ENCODE assay signal across 23 cellular contexts in genomic region chr2:213187386-213187785, GRCh38. TPM values are rescaled to one million over a fixed set of nuclear protein-coding genes. Genes with fewer than 3 reads are reported as not detected.
DNase-seq lines count a peak whose midpoint lies in the region; FAIRE-seq and TF ChIP-seq lines count a peak whose summit lies in the region.
"Had no signal": no experiment of that assay in that cellular context is flagged by ENCODE, and none has a peak within 500 bp of the region (broad histone marks: within the 10 kb centered on the region; RNA-seq: fewer than 3 reads in every experiment).

No MANE protein-coding gene starts in this region.

- peak overlapping the region; percentile 16 for H3K4me2 ChIP-seq in astrocyte (ENCODE audit: low read length)
- H3K4me2 ChIP-seq in skeletal muscle satellite cell (ENCODE audit: low read length), result no peak overlapping the region

- FAIRE-seq in H54 (lab: Jason Lieb, UNC) (peak; percentile 30), astrocyte (lab: Jason Lieb, UNC) (no peak), kidney (lab: Jason Lieb, UNC) (peak; percentile 25)

- peaks cover 34% of the 10 kb centered on the region for H3K4me1 Mint-ChIP-seq in astrocyte (ENCODE audit: low read depth, unreplicated experiment)
- H3K4me1 Mint-ChIP-seq: activated naive CD8-positive, alpha-beta T cell treated with anti-CD3 and anti-CD28 coated beads, Interleukin-2, amount 50 U/mL, for 24 hours; immature natural killer cell; T-helper 17 cell had no signal

- H3K27ac Mint-ChIP-seq in astrocyte (ENCODE audit: unreplicated experiment), result peak overlapping the region; percentile 70
- H3K27ac Mint-ChIP-seq: activated naive CD8-positive, alpha-beta T cell treated with anti-CD3 and anti-CD28 coated beads, Interleukin-2, amount 50 U/mL, for 24 hours; B cell; immature natural killer cell; stimulated activated naive CD8-positive, alpha-beta T cell treated with anti-CD3 and anti-CD28 coated beads, Interleukin-15, Interleukin-2, amounts not matched to agents 100 ng/mL and 50 ng/mL, for 24 hours; T-helper 17 cell had no signal

- no peaks in the 10 kb centered on the region for H3K9me3 ChIP-seq in astrocyte (ENCODE audit: insufficient read depth, low read depth, low read length)
- no peaks in the 10 kb centered on the region for H3K9me3 ChIP-seq in kidney (ENCODE audit: control insufficient read depth in 1 of 2, low read length in 2 of 2)
- no peaks in the 10 kb centered on the region for H3K9me3 ChIP-seq in skeletal muscle satellite cell (replicated peaks; ENCODE audit: low read length)
- H3K9me3 ChIP-seq: tibial artery had no signal

- H3K27me3 Mint-ChIP-seq in astrocyte (ENCODE audit: low read depth, unreplicated experiment), result no peaks in the 10 kb centered on the region
- H3K27me3 Mint-ChIP-seq: activated naive CD8-positive, alpha-beta T cell treated with anti-CD3 and anti-CD28 coated beads, Interleukin-2, amount 50 U/mL, for 24 hours; B cell; stimulated activated naive CD8-positive, alpha-beta T cell treated with anti-CD3 and anti-CD28 coated beads, Interleukin-15, Interleukin-2, amounts not matched to agents 100 ng/mL and 50 ng/mL, for 24 hours had no signal

- intact Hi-C loops in kidney (cut with DNase I), result no loop called here

- TF ChIP-seq CTCF in astrocyte (IDR thresholded peaks at IDR 0.05; ENCODE audit: insufficient read depth, low read depth, low read length) (no peak), kidney (IDR thresholded peaks at IDR 0.05; ENCODE audit: borderline replicate concordance, extremely low read depth, insufficient read depth) (no peak)

- H4K20me1 ChIP-seq in astrocyte (ENCODE audit: insufficient read depth, low read length), result no peaks in the 10 kb centered on the region

- no peak overlapping the region for H3K9ac ChIP-seq in astrocyte (ENCODE audit: low read length)
- H3K9ac ChIP-seq in kidney (ENCODE audit: low read length in 2 of 2), result no peak overlapping the region
- H3K9ac ChIP-seq in skeletal muscle satellite cell (ENCODE audit: low read depth, low read length), result peak overlapping the region; percentile 66

- H3K27me3 ChIP-seq in astrocyte (ENCODE audit: insufficient read depth, low read length) (no peaks in the 10 kb centered on the region), skeletal muscle satellite cell (ENCODE audit: control insufficient read depth, insufficient read depth, low read length) (no peaks in the 10 kb centered on the region)
- H3K27me3 ChIP-seq: breast epithelium, heart right ventricle, tibial artery had no signal

- no peak for TF ChIP-seq POLR2A in H54 (IDR thresholded peaks at IDR 0.05; ENCODE audit: low read depth, low read length)

- no peak overlapping the region for H3K4me3 Mint-ChIP-seq in astrocyte (ENCODE audit: unreplicated experiment)
- H3K4me3 Mint-ChIP-seq: activated naive CD8-positive, alpha-beta T cell treated with anti-CD3 and anti-CD28 coated beads, Interleukin-2, amount 50 U/mL, for 24 hours; B cell; immature natural killer cell; stimulated activated naive CD8-positive, alpha-beta T cell treated with anti-CD3 and anti-CD28 coated beads, Interleukin-15, Interleukin-2, amounts not matched to agents 100 ng/mL and 50 ng/mL, for 24 hours; T-helper 17 cell had no signal

- H3K4me1 ChIP-seq in astrocyte (ENCODE audit: insufficient read depth, low read length) (peaks cover 23% of the 10 kb centered on the region), kidney (ENCODE audit: control insufficient read depth in 1 of 2, insufficient read depth in 1 of 2, low read depth in 1 of 2, low read length in 2 of 2) (no peaks in the 10 kb centered on the region), skeletal muscle satellite cell (ENCODE audit: control insufficient read depth, insufficient read depth, low read length) (peaks cover 33% of the 10 kb centered on the region)
- H3K4me1 ChIP-seq: breast epithelium had no signal

- H3K79me2 ChIP-seq in astrocyte (ENCODE audit: insufficient read depth, low read length), result no peaks in the 10 kb centered on the region

- peaks cover 2% of the 10 kb centered on the region for H3K9me3 Mint-ChIP-seq in astrocyte (ENCODE audit: unreplicated experiment)
- H3K9me3 Mint-ChIP-seq: activated naive CD8-positive, alpha-beta T cell treated with anti-CD3 and anti-CD28 coated beads, Interleukin-2, amount 50 U/mL, for 24 hours; immature natural killer cell; stimulated activated naive CD8-positive, alpha-beta T cell treated with anti-CD3 and anti-CD28 coated beads, Interleukin-15, Interleukin-2, amounts not matched to agents 100 ng/mL and 50 ng/mL, for 24 hours had no signal

- DNase-seq in H54 (ENCODE audit: insufficient read length, low spot score) (no peak), astrocyte (ENCODE audit: low read depth) (no peak), kidney (no peak), NCI-H1694 (lab: John Stamatoyannopoulos, UW) (no peak), ureter (ENCODE audit: low spot score) (no peak), COLO829 (ENCODE audit: low spot score) (no peak)
- DNase-seq: activated CD4-positive, alpha-beta T cell treated with anti-CD3 and anti-CD28 coated beads, Interleukin-2, amount 50 U/mL, for 1 hour; activated effector memory CD4-positive, alpha-beta T cell treated with anti-CD3 and anti-CD28 coated beads, Interleukin-2, amount 50 U/mL, for 16 hours; activated naive CD8-positive, alpha-beta T cell treated with anti-CD3 and anti-CD28 coated beads, Interleukin-2, amount 50 U/mL, for 24 hours; COR-L47; heart right ventricle; immature natural killer cell; NCI-H1436; NCI-H510A treated with DMSO at 0.1 percent for 48 hours; stimulated activated CD4-positive, alpha-beta T cell treated with anti-CD3 and anti-CD28 coated beads, Interleukin-12 subunit alpha, Interleukin-12 subunit beta, amount 100 ng/mL, for 4 hours; T-helper 17 cell; tibial artery had no signal

- no peak overlapping the region for H2AFZ ChIP-seq in astrocyte (ENCODE audit: low read depth, low read length)

- no peak overlapping the region for H3K4me3 ChIP-seq in astrocyte (ENCODE audit: insufficient read depth, low read depth, low read length)
- no peak overlapping the region for H3K4me3 ChIP-seq in kidney (ENCODE audit: low read length in 2 of 2)
- no peak overlapping the region for H3K4me3 ChIP-seq in skeletal muscle satellite cell (ENCODE audit: low read length)
- H3K4me3 ChIP-seq: breast epithelium, heart right ventricle, lung, tibial artery had no signal

- H3K36me3 Mint-ChIP-seq in astrocyte (ENCODE audit: low read depth, unreplicated experiment), result no peaks in the 10 kb centered on the region

- H3K36me3 ChIP-seq in astrocyte (ENCODE audit: insufficient read depth, low read length), result no peaks in the 10 kb centered on the region
- no peaks in the 10 kb centered on the region for H3K36me3 ChIP-seq in kidney (ENCODE audit: control insufficient read depth in 1 of 2, insufficient read depth in 2 of 2, low read length in 2 of 2)
- no peaks in the 10 kb centered on the region for H3K36me3 ChIP-seq in skeletal muscle satellite cell (ENCODE audit: insufficient read depth, low read length)
- H3K36me3 ChIP-seq: breast epithelium, heart right ventricle, tibial artery had no signal

- H3K27ac ChIP-seq in astrocyte (ENCODE audit: low read depth, low read length), result no peak overlapping the region
- H3K27ac ChIP-seq in kidney (ENCODE audit: low read depth in 2 of 2, low read length in 2 of 2), result no peak overlapping the region
- H3K27ac ChIP-seq: breast epithelium, heart right ventricle, VCaP had no signal

RNA-seq across cellular contexts. Expression of gene IKZF2, which starts 36.0 kb away (rescaled TPM):
- total RNA-seq in astrocyte, result 9.9 and 15.5 TPM in 2 replicates
- 12.4 TPM for total RNA-seq in kidney
- polyA plus RNA-seq in kidney (ENCODE audit: insufficient read depth, low read depth, low replicate concordance), result 0.75 TPM
- 22.3 and 25.1 TPM in 2 replicates for total RNA-seq in skeletal muscle satellite cell (2012; rRNA removed)
- total RNA-seq in ureter, result 118 TPM
